ENCODE assay signal across 8 cellular contexts in the genomic region with DNA sequence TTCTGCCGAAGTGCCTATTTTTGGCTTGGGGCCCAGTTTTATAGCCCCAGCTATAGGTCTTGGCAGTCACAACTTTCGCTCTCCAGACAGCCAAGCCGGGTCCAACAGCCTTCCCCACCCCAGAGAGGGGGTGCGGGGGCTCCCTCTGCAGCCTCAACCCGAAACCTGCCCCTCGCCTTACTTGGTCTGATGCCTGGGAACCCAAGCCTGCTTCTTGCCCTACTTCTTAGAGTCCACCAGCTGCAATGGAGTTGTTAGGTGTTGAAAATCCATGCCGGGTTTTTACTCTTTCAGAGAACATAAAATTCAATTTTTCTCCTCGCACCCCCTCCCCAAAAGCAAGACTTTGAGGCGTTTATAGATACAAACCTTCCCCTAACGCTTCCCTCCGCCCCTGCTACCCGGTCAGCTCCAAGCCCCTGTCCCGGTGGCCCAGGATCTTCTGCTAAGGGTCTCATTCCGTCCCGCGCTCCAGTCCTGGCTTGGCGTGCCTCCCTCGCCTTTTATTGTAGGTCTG.
DNase-seq lines count a peak whose midpoint lies in the region; ATAC-seq, FAIRE-seq and TF ChIP-seq lines count a peak whose summit lies in the region.
"Not testable (repeated sequence)": the region's sequence is repeated elsewhere in the genome, so short reads cannot be mapped to it uniquely, and the experiment has no call there.

No MANE protein-coding gene starts in this region.

- not testable (repeated sequence) for H2BK120ac ChIP-seq in H1 (replicated peaks; ENCODE audit: low read depth, low read length)

- H3K27ac ChIP-seq in KOPT-K1 (ENCODE audit: low read depth, low read length, poor library complexity, severe bottlenecking) (peak overlapping the region; percentile 91), PC-3 (ENCODE audit: low read length) (peak overlapping the region; percentile 49), H1 (ENCODE audit: low read depth, low read length) (peak overlapping the region; percentile 86), ovary (peak overlapping the region in 1 of 2 donors; percentile 47)
- H3K27ac ChIP-seq in urinary bladder (ENCODE audit: low read depth): not testable (repeated sequence)

- not testable (repeated sequence) for H3K36me3 ChIP-seq in KOPT-K1 (ENCODE audit: insufficient read depth, low read length); PC-3 (ENCODE audit: low read depth, low read length); H1 (ENCODE audit: control insufficient read depth in 2 of 4, insufficient read depth in 4 of 4, low read length in 3 of 4); ovary; urinary bladder (ENCODE audit: insufficient read depth)

- peak overlapping the region; percentile 57; the same call in 1 of the 2 replicates for H4K8ac ChIP-seq in H1 (ENCODE audit: extremely low read depth, insufficient read depth, low read length)

- H3K9me2 ChIP-seq in PC-3 (replicated peaks; ENCODE audit: low read length): not testable (repeated sequence)

- H3K9me3 ChIP-seq in KOPT-K1 (ENCODE audit: insufficient read depth, low read length, poor library complexity, severe bottlenecking); PC-3 (ENCODE audit: low read length); H1 (ENCODE audit: insufficient read depth in 2 of 2, low read depth in 1 of 2, low read length in 1 of 2); ovary: not testable (repeated sequence)

- not testable (repeated sequence) for H3K9me3 Mint-ChIP-seq in activated T-cell treated with anti-CD3 and anti-CD28 coated beads, Interleukin-2, amount 50 U/mL, for 4 hours

- H3K4me2 ChIP-seq in PC-3 (ENCODE audit: low read length) (peak overlapping the region; percentile 87), H1 (ENCODE audit: insufficient read depth in 1 of 2, low read depth in 2 of 2, low read length in 2 of 2) (peak overlapping the region; percentile 68 to 89)

- CTCF ChIA-PET in PC-3 (lab: Charles Lee); H1 (lab: Charles Lee; ENCODE audit: partially characterized antibody): not testable (repeated sequence)

- H3K27me3 Mint-ChIP-seq in activated T-cell treated with anti-CD3 and anti-CD28 coated beads, Interleukin-2, amount 50 U/mL, for 4 hours (ENCODE audit: low read depth): peaks cover 13% of the 10 kb centered on the region

- peak overlapping the region; percentile 96 for H4K5ac ChIP-seq in H1 (ENCODE audit: insufficient read length, low read depth, low read length)

- peak overlapping the region; percentile 90 for H3K18ac ChIP-seq in H1 (ENCODE audit: extremely low read depth, low read length)

- H3K4me3 ChIP-seq in PC-3 (ENCODE audit: low read length) (peak overlapping the region; percentile 76), H1 (ENCODE audit: extremely low read depth in 1 of 4, insufficient read depth in 2 of 4, low read depth in 3 of 4, low read length in 4 of 4) (peak overlapping the region; percentile 77 to 94 (median 85)), ovary (peak overlapping the region; percentile 77), urinary bladder (ENCODE audit: low read depth, low read length) (peak overlapping the region; percentile 72)

- not testable (repeated sequence) for TF ChIP-seq CTCF in PC-3 (conservative IDR thresholded peaks at IDR 0.05; ENCODE audit: low read depth, low read length); H1 (IDR thresholded peaks at IDR 0.05; ENCODE audit: control extremely low read depth in 1 of 3, insufficient read depth in 1 of 3, low read depth in 1 of 3, low read length in 3 of 3); ovary (IDR thresholded peaks at IDR 0.05)

- not testable (repeated sequence) for H3F3A ChIP-seq in PC-3 (ENCODE audit: low read length, unreplicated experiment)

- 4% methylated on average over 17 of the region's 18 CpGs; no CpG with 5 or more reads in 1 of the 2 experiments for WGBS in H1 (ENCODE audit: extremely low coverage in 1 of 2, insufficient coverage in 1 of 2, insufficient read length in 1 of 2, insufficient replicate concordance in 2 of 2, low coverage in 1 of 2, low lambda C conversion rate in 2 of 2, missing lambda C conversion rate in 1 of 2), 2 experiments
- WGBS in ovary, 3 donors: 1 to 3% (median 1%) methylated on average over 18 of the region's 18 CpGs
- WGBS in urinary bladder: 1% methylated on average over 18 of the region's 18 CpGs

- H3K23me2 ChIP-seq in H1 (ENCODE audit: low read depth, low read length): not testable (repeated sequence)

- H3K79me2 ChIP-seq in PC-3 (ENCODE audit: low read length) (peaks cover 15% of the 10 kb centered on the region), H1 (ENCODE audit: control insufficient read depth in 1 of 2, insufficient read depth in 2 of 2, low read length in 2 of 2) (peaks cover 22 to 41% of the 10 kb centered on the region in 2 experiments)

- not testable (repeated sequence) for H3K79me1 ChIP-seq in H1 (ENCODE audit: low read depth, low read length)

- H3K4me3 Mint-ChIP-seq in activated T-cell treated with anti-CD3 and anti-CD28 coated beads, Interleukin-2, amount 50 U/mL, for 4 hours: peak overlapping the region; percentile 90

- H3K36me3 Mint-ChIP-seq in activated T-cell treated with anti-CD3 and anti-CD28 coated beads, Interleukin-2, amount 50 U/mL, for 4 hours (ENCODE audit: insufficient read depth): not testable (repeated sequence)

- H3K4me1 ChIP-seq in PC-3 (ENCODE audit: insufficient read depth, low read length); ovary (ENCODE audit: insufficient read depth); urinary bladder (ENCODE audit: insufficient read depth): not testable (repeated sequence)
- H3K4me1 ChIP-seq in H1 (replicated peaks in 1 of 4; ENCODE audit: control insufficient read depth in 3 of 4, insufficient read depth in 4 of 4, low read length in 3 of 4): peaks cover 0 to 26% (median 15%) of the 10 kb centered on the region in 4 experiments; a peak in 6 of 7 replicates

- not testable (repeated sequence) for H3K4ac ChIP-seq in H1 (replicated peaks; ENCODE audit: insufficient read length, low read depth, low read length)

- not testable (repeated sequence) for H3K27me3 ChIP-seq in PC-3 (ENCODE audit: low read length); H1 (replicated peaks in 1 of 4; ENCODE audit: control insufficient read depth in 3 of 4, extremely low read depth in 1 of 4, insufficient read depth in 3 of 4, low read length in 3 of 4); ovary

- H3K56ac ChIP-seq in H1 (replicated peaks; ENCODE audit: insufficient read length, low read depth, low read length): not testable (repeated sequence)

- POLR2A ChIA-PET in PC-3 (lab: Charles Lee; ENCODE audit: unreplicated experiment): not testable (repeated sequence)
- POLR2A ChIA-PET in H1 (lab: Charles Lee; ENCODE audit: partially characterized antibody): interaction anchor here (0.6 to 1.3 kb wide), 3 partner anchors 9 to 142 kb away, joined by 3 to 9 read pairs (median 5); no protein-coding TSS in a partner anchor

- not testable (repeated sequence) for H4K91ac ChIP-seq in H1 (replicated peaks; ENCODE audit: insufficient read length, low read length)

- peak overlapping the region; percentile 93 for H2AFZ ChIP-seq in PC-3 (ENCODE audit: low read length)
- H2AFZ ChIP-seq in H1 (ENCODE audit: low read length): not testable (repeated sequence)

- H2AK5ac ChIP-seq in H1 (ENCODE audit: low read depth, low read length): not testable (repeated sequence)

- BruUV-seq in PC-3 (replicated peaks; lab: Mats Ljungman, UMichigan): TSS peak; percentile 58

- ATAC-seq in PC-3: 0 out of 2 replicates have a peak, but pooled peaks have one; percentile 16
- peak in 1 of 2 donors; percentile 19 for ATAC-seq in activated T-cell treated with anti-CD3 and anti-CD28 coated beads, Interleukin-2, amount 50 U/mL, for 4 hours

- H3K14ac ChIP-seq in H1 (ENCODE audit: insufficient read length): not testable (repeated sequence)

- not testable (repeated sequence) for H2BK20ac ChIP-seq in H1 (ENCODE audit: low read length)

- not testable (repeated sequence) for FAIRE-seq in H1 (lab: Jason Lieb, UNC)

- H3K23ac ChIP-seq in H1 (ENCODE audit: insufficient read length): not testable (repeated sequence)

- peaks cover 27% of the 10 kb centered on the region for H3K4me1 Mint-ChIP-seq in activated T-cell treated with anti-CD3 and anti-CD28 coated beads, Interleukin-2, amount 50 U/mL, for 4 hours (ENCODE audit: low read depth)

- H2BK15ac ChIP-seq in H1 (ENCODE audit: low read length): not testable (repeated sequence)

- TF ChIP-seq POLR2A in H1 (IDR thresholded peaks at IDR 0.05; ENCODE audit: control extremely low read depth in 1 of 2, low read depth in 2 of 2, low read length in 2 of 2); ovary (IDR thresholded peaks at IDR 0.05): not testable (repeated sequence)

- not testable (repeated sequence) for H2BK12ac ChIP-seq in H1 (ENCODE audit: low read depth, low read length)

- not testable (repeated sequence) for H4K20me1 ChIP-seq in PC-3 (ENCODE audit: low read length); H1 (replicated peaks in 1 of 2; ENCODE audit: control insufficient read depth in 1 of 2, insufficient read depth in 2 of 2, low read length in 2 of 2)

- H2BK5ac ChIP-seq in H1 (ENCODE audit: low read depth, low read length): peak overlapping the region; percentile 83; the same call in 1 of the 2 replicates

- DNase-seq in ELR (ENCODE audit: low read depth): peak; percentile 51
- DNase-seq in PC-3: peak; percentile 39
- not testable (repeated sequence) for DNase-seq in activated T-cell treated with anti-CD3 and anti-CD28 coated beads, Interleukin-2, amount 50 U/mL, for 4 hours
- DNase-seq in H1 (ENCODE audit: low read depth in 1 of 2, low spot score in 2 of 2): peak in 1 of 2 experiments; percentile 71
- DNase-seq in iris pigment epithelial cell (ENCODE audit: low read depth): peak; percentile 60
- DNase-seq in ovary: peak in 1 of 5 donors; percentile 49

- intact Hi-C loops in PC-3 (cut with micrococcal nuclease); ovary (cut with DNase I): not testable (repeated sequence)

- TF ChIP-seq RAD21 in H1 (IDR thresholded peaks at IDR 0.05 in 1 of 2, conservative IDR thresholded peaks at IDR 0.05 in 1 of 2; ENCODE audit: low read depth in 2 of 2, low read length in 2 of 2): 0 out of 4 replicates have a peak, but pooled peaks have one; percentile 1 to 12

- peak overlapping the region; percentile 45 for H3K9ac ChIP-seq in PC-3 (ENCODE audit: low read length)
- peak overlapping the region; percentile 60 to 81 (median 66) for H3K9ac ChIP-seq in H1 (replicated peaks in 1 of 4; ENCODE audit: extremely low read depth in 1 of 4, low read depth in 3 of 4, low read length in 3 of 4)

- TF ChIP-seq EP300 in H1 (IDR thresholded peaks at IDR 0.05; ENCODE audit: borderline replicate concordance in 1 of 2, low read depth in 2 of 2, low read length in 2 of 2); ovary (IDR thresholded peaks at IDR 0.05): not testable (repeated sequence)

TF ChIP-seq in H1, 55 proteins besides CTCF, POLR2A, EP300 and RAD21:
- peak; percentile 23 for TF ChIP-seq CTBP2 (IDR thresholded peaks at IDR 0.05; ENCODE audit: borderline replicate concordance, insufficient read depth, insufficient read length, low read length)
TF ChIP-seq in H1: peak in this region for 1; not testable (repeated sequence) for 54.
